Comparison of ENCODE assay signal across 22 cellular contexts in the genomic region with DNA sequence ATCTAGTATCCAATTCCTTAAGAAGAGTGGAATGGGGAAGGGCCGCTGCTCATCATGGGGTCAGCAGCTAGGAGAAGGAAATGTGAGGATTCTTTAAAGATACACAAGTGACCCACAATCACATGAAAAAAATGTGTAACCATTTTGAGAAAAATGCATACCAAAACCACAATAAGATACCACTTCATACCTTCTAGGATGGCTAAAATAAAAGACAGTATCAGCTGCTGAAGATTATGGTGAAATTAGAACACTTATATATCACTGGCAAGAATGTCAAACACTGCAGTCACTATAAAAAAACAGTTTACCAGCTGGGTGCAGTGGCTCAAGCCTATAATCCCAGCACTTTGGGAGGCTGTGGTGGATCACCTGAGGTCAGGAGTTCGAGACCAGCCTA.
"Had no signal": no experiment of that assay in that cellular context is flagged by ENCODE, and none has a peak within 500 bp of the region (broad histone marks: within the 10 kb centered on the region; RNA-seq: fewer than 3 reads in every experiment).

No MANE protein-coding gene starts in this region.

- H3K4me3 ChIP-seq: colonic mucosa, esophagus squamous epithelium, gastrocnemius medialis, heart right ventricle, left lung, lower lobe of right lung, pancreas, psoas muscle, stomach, thoracic aorta, transverse colon had no signal

- H3K27me3 Mint-ChIP-seq: memory B cell; natural killer cell treated with Interleukin-12 subunit alpha and Interleukin-12 subunit beta and Interleukin-15 and Interleukin-18, amount 100 ng/mL, for 72 hours had no signal

- H3K27ac Mint-ChIP-seq: mesothelial cell of epicardium; natural killer cell treated with Interleukin-12 subunit alpha and Interleukin-12 subunit beta and Interleukin-15 and Interleukin-18, amount 100 ng/mL, for 72 hours had no signal

- H3K4me3 Mint-ChIP-seq: memory B cell; mesothelial cell of epicardium; natural killer cell treated with Interleukin-12 subunit alpha and Interleukin-12 subunit beta and Interleukin-15 and Interleukin-18, amount 100 ng/mL, for 72 hours had no signal

- H3K4me1 Mint-ChIP-seq: mesothelial cell of epicardium had no signal

- H3K9me3 Mint-ChIP-seq: memory B cell; natural killer cell treated with Interleukin-12 subunit alpha and Interleukin-12 subunit beta and Interleukin-15 and Interleukin-18, amount 100 ng/mL, for 72 hours had no signal

- ATAC-seq: gastrocnemius medialis; heart right ventricle; left lung; lower lobe of right lung; natural killer cell treated with Interleukin-12 subunit alpha and Interleukin-12 subunit beta and Interleukin-15 and Interleukin-18, amount 100 ng/mL, for 72 hours; pancreas; psoas muscle; sciatic nerve had no signal

- DNase-seq: cerebellar nuclear complex; colonic mucosa; dermis blood vessel endothelial cell; esophagus squamous epithelium; gastrocnemius medialis; heart right ventricle; left lung; lower lobe of right lung; occipital lobe; pancreas; psoas muscle; small intestine; stimulated activated CD4-positive, alpha-beta T cell treated with anti-CD3 and anti-CD28 coated beads, Interleukin-12 subunit alpha, Interleukin-12 subunit beta, amount 100 ng/mL, for 4 hours; stimulated activated naive CD4-positive, alpha-beta T cell; stomach; substantia nigra; transverse colon had no signal
